Comparison of ENCODE assay signal across 9 cellular contexts in the genomic region with DNA sequence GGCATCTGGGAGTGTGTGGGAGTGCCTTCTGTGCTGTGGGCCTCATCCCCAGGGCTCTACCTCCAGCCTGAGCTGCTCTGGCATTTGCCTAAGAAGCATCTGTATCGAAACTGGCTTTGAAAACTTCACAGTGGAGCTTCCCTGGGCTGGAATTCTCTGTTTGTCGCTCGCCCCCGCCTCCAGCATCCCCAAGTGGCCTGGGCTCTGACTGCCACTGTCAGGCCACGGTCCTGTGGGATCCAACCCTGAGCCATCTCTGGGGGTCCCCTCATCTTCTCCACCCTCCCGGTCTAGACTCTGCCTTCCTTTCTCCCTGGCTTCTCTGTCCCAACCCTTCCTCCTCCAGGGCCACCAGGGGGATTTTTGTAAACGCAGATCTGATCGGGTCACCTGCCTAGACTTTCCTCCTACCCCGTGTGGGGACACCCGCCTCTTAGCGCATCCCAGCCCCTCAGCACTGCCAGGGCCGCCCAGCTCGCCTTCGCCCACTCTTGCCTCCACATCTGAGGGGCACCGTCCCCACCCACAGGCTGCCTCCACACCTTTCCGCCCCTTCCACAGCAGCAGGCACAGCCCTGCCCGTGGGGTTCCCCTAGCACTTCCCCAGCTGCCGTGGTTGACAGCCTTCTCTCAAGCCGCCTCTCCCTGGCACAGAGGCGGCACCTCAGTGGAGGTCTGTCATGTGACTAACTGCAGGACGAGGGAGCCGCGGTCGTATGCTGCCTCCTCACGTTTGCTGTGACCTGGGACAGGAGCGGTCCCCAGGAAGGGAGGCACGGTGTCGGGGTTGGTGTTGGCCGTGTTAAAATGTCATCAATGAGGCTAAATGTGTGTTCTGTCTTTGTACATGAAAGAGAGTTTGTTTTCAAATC. TPM values are rescaled to one million over a fixed set of nuclear protein-coding genes. Genes with fewer than 3 reads are reported as not detected.
DNase-seq lines count a peak whose midpoint lies in the region; ATAC-seq and TF ChIP-seq lines count a peak whose summit lies in the region.
"Had no signal": no experiment of that assay in that cellular context is flagged by ENCODE, and none has a peak within 500 bp of the region (broad histone marks: within the 10 kb centered on the region; RNA-seq: fewer than 3 reads in every experiment).

No MANE protein-coding gene starts in this region.

- H3K4me1 ChIP-seq in esophagus muscularis mucosa = peaks cover 23 to 51% (median 37%) of the 10 kb centered on the region in 4 donors

- no peaks in the 10 kb centered on the region for H3K9me3 ChIP-seq in esophagus muscularis mucosa

- TF ChIP-seq POLR2A in esophagus muscularis mucosa (IDR thresholded peaks at IDR 0.05; ENCODE audit: low read depth) = no peak

- intact Hi-C loops in esophagus muscularis mucosa (cut with DNase I) = no loop called here

- H3K4me3 ChIP-seq in esophagus muscularis mucosa = no peak overlapping the region
- H3K4me3 ChIP-seq: cardiac muscle cell had no signal

- peaks cover 0 to 16% (median 5%) of the 10 kb centered on the region in 4 donors for H3K36me3 ChIP-seq in esophagus muscularis mucosa
- H3K36me3 ChIP-seq: cardiac muscle cell had no signal

- no peak for ATAC-seq in HG03460 (IDR thresholded peaks at IDR 0.05; ENCODE audit: unreplicated experiment)

- 68% methylated on average over 26 of the region's 29 CpGs for WGBS in esophagus muscularis mucosa

- peak in 1 of 3 experiments; percentile 18 for TF ChIP-seq CTCF in esophagus muscularis mucosa (IDR thresholded peaks at IDR 0.05)

- DNase-seq in NCI-H526 (lab: John Stamatoyannopoulos, UW) = peak; percentile 36 to 58
- no peak for DNase-seq in NCI-H526 treated with DMSO at 0.1 percent for 48 hours (lab: John Stamatoyannopoulos, UW)
- DNase-seq in NCI-H2171 (lab: John Stamatoyannopoulos, UW) = peak; percentile 31
- DNase-seq in activated gamma-delta T cell (lab: John Stamatoyannopoulos, UW) = peak; percentile 40
- peak; percentile 60 for DNase-seq in iPS-NIHi11 (ENCODE audit: low spot score)
- peak; percentile 74 for DNase-seq in stimulated activated CD4-positive, alpha-beta T cell treated with anti-CD3 and anti-CD28 coated beads, Interleukin-4, amount 100 ng/mL, for 1 hour
- DNase-seq in esophagus muscularis mucosa (ENCODE audit: extremely low spot score) = no peak

- TF ChIP-seq EP300 in esophagus muscularis mucosa (IDR thresholded peaks at IDR 0.05) = no peak

- H3K27ac ChIP-seq in esophagus muscularis mucosa (replicated peaks in 1 of 4) = no peak overlapping the region
- H3K27ac ChIP-seq: cardiac muscle cell had no signal

- H3K27me3 ChIP-seq in esophagus muscularis mucosa = no peaks in the 10 kb centered on the region
- H3K27me3 ChIP-seq: cardiac muscle cell had no signal

RNA-seq across cellular contexts. Expression of a gene that starts 12.0 kb away (rescaled TPM):
- total RNA-seq in esophagus muscularis mucosa = 10 to 100 TPM in 2 of 4 donors, 1 to 10 TPM in 2; 7.0 to 14.1 (median 11.5) TPM

RNA-seq across cellular contexts. Expression of a gene that starts 15.8 kb away (rescaled TPM):
- under 1 TPM in 3 of 4 donors, not detected in 1; 0.19 to 0.42 (median 0.29) TPM for total RNA-seq in esophagus muscularis mucosa

RNA-seq across cellular contexts. Expression of a gene that starts 26.9 kb away (rescaled TPM):
- total RNA-seq in esophagus muscularis mucosa = 10 to 100 TPM; 42.8 to 85.0 (median 69.0) TPM

RNA-seq across cellular contexts. Expression of a gene that starts 27.0 kb away (rescaled TPM):
- total RNA-seq in esophagus muscularis mucosa = 1 to 10 TPM in 1 of 4 donors, not detected in 3; 1.5 TPM

RNA-seq across cellular contexts. Expression of a gene that starts 33.3 kb away (rescaled TPM):
- total RNA-seq in esophagus muscularis mucosa = 10 to 100 TPM; 20.0 to 33.2 (median 26.4) TPM

Comparison
In these comparisons a context has a peak if more than half of its experiments do, and no peak if none do; other contexts are left out.
1. DNase-seq: peak in NCI-H526 (2 of 2), NCI-H2171 (single experiment), activated gamma-delta T cell (single experiment), iPS-NIHi11 (single experiment) and stimulated activated CD4-positive, alpha-beta T cell treated with anti-CD3 and anti-CD28 coated beads, Interleukin-4, amount 100 ng/mL, for 1 hour (single experiment); none in NCI-H526 treated with DMSO at 0.1 percent for 48 hours (single experiment) and esophagus muscularis mucosa (single experiment).